28 cellular contexts compared by ENCODE assay signal in genomic region chr5:31688515-31689092, GRCh38. TPM values are rescaled to one million over a fixed set of nuclear protein-coding genes. Genes with fewer than 3 reads are reported as not detected.
"Had no signal": no experiment of that assay in that cellular context is flagged by ENCODE, and none has a peak within 500 bp of the region (broad histone marks: within the 10 kb centered on the region; RNA-seq: fewer than 3 reads in every experiment).

No MANE protein-coding gene starts in this region.

- H3K9me3 ChIP-seq: gastroesophageal sphincter, mucosa of descending colon, thyroid gland, upper lobe of right lung had no signal

- H3K4me3 ChIP-seq: coronary artery, gastroesophageal sphincter, lung, mucosa of descending colon, stomach, thyroid gland, upper lobe of right lung had no signal

- H3K27me3 ChIP-seq: brain microvascular endothelial cell, gastroesophageal sphincter, stomach, thyroid gland, upper lobe of right lung had no signal

- ATAC-seq: effector memory CD8-positive, alpha-beta T cell; gastroesophageal sphincter; left lobe of liver; mucosa of descending colon; natural killer cell treated with Interleukin-12 subunit alpha and Interleukin-12 subunit beta and Interleukin-15 and Interleukin-18, amount 100 ng/mL, for 72 hours; stimulated activated naive B cell treated with anti-CD40 and anti-IgM and Interleukin-4, amounts not matched to agents 10 μg/mL and 1 μg/mL and 100 μg/mL, for 72 hours; upper lobe of right lung had no signal

- FAIRE-seq: astrocyte, endothelial cell of umbilical vein had no signal

- H3K27ac ChIP-seq: brain microvascular endothelial cell, coronary artery, gastroesophageal sphincter, stomach, thyroid gland, upper lobe of right lung had no signal

- DNase-seq: activated CD4-positive, alpha-beta T cell treated with anti-CD3 and anti-CD28 coated beads for 4 hours; activated CD4-positive, alpha-beta T cell treated with anti-CD3 and anti-CD28 coated beads, Interleukin-2, amount 50 U/mL, for 4 hours; activated CD4-positive, CD25-positive, alpha-beta regulatory T cell; activated CD8-positive, alpha-beta memory T cell treated with anti-CD3 and anti-CD28 coated beads, Interleukin-2, amount 50 U/mL, for 4 hours; activated effector memory CD4-positive, alpha-beta T cell treated with anti-CD3 and anti-CD28 coated beads, Interleukin-2, amount 50 U/mL, for 16 hours; activated naive CD4-positive, alpha-beta T cell treated with anti-CD3 and anti-CD28 coated beads, Interleukin-2, amount 50 U/mL, for 16 hours; activated T-cell treated with anti-CD3 and anti-CD28 coated beads, Interleukin-2, amount 50 U/mL, for 1 hour; amniotic stem cell; brain microvascular endothelial cell; effector memory CD8-positive, alpha-beta T cell; hypothalamus; mucosa of descending colon; stimulated activated CD4-positive, alpha-beta T cell treated with anti-CD3 and anti-CD28 coated beads, Interleukin-15, amount 100 ng/mL, for 24 hours; stimulated activated CD4-positive, alpha-beta T cell treated with anti-CD3 and anti-CD28 coated beads, Interleukin-2, amount 100 ng/mL, for 24 hours; stimulated activated naive B cell treated with anti-CD40 and anti-IgM and Interleukin-4, amounts not matched to agents 10 μg/mL and 1 μg/mL and 100 μg/mL, for 72 hours; stomach; T-helper 1 cell; thyroid gland; upper lobe of right lung had no signal

- H3K4me1 ChIP-seq: gastroesophageal sphincter, stomach, thyroid gland, upper lobe of right lung had no signal

- H3K36me3 ChIP-seq: brain microvascular endothelial cell, gastroesophageal sphincter, stomach, thyroid gland, upper lobe of right lung had no signal

RNA-seq across cellular contexts. Expression of gene PDZD2, which starts 49.7 kb away (rescaled TPM):
- total RNA-seq: activated T-helper 1 cell treated with anti-CD3 and anti-CD28 coated beads, Interleukin-12 subunit alpha, Interleukin-12 subunit beta, Interleukin-2, Interleukin-4 antibody, amounts not matched to agents 30 ng/mL and 10 ng/mL and 1 ng/mL, durations not matched to agents 14 hours and 24 hours and 36 hours; myocyte; natural killer cell treated with Interleukin-12 subunit alpha and Interleukin-12 subunit beta and Interleukin-15 and Interleukin-18, amount 100 ng/mL, for 72 hours had no signal
